In genomic region chr3:14563946-14564539, GRCh38 we compare ENCODE assay signal across 23 cellular contexts. TPM values are rescaled to one million over a fixed set of nuclear protein-coding genes. Genes with fewer than 3 reads are reported as not detected.
DNase-seq lines count a peak whose midpoint lies in the region; ATAC-seq and TF ChIP-seq lines count a peak whose summit lies in the region.
"Had no signal": no experiment of that assay in that cellular context is flagged by ENCODE, and none has a peak within 500 bp of the region (broad histone marks: within the 10 kb centered on the region; RNA-seq: fewer than 3 reads in every experiment).

No MANE protein-coding gene starts in this region.

- peaks cover 13 to 27% of the 10 kb centered on the region in 2 donors for H3K4me1 Mint-ChIP-seq in natural killer cell treated with Interleukin-12 subunit alpha and Interleukin-12 subunit beta and Interleukin-15 and Interleukin-18, amount 100 ng/mL, for 72 hours (ENCODE audit: low read depth in 2 of 2)
- H3K4me1 Mint-ChIP-seq: activated B cell treated with CpG ODN at 0.5 μM for 24 hours, B cell had no signal

- ATAC-seq in sciatic nerve: peak; percentile 25
- no peak for ATAC-seq in natural killer cell treated with Interleukin-12 subunit alpha and Interleukin-12 subunit beta and Interleukin-15 and Interleukin-18, amount 100 ng/mL, for 72 hours
- ATAC-seq: gastroesophageal sphincter; left lobe of liver; naive thymus-derived CD4-positive, alpha-beta T cell had no signal

- H3K9me3 ChIP-seq in uterus (no peaks in the 10 kb centered on the region), Peyer's patch (no peaks in the 10 kb centered on the region)
- H3K9me3 ChIP-seq: gastroesophageal sphincter had no signal

- no peak for TF ChIP-seq CTCF in uterus (IDR thresholded peaks at IDR 0.05)
- no peak for TF ChIP-seq CTCF in Peyer's patch (IDR thresholded peaks at IDR 0.05)

- H3K9me3 Mint-ChIP-seq in natural killer cell treated with Interleukin-12 subunit alpha and Interleukin-12 subunit beta and Interleukin-15 and Interleukin-18, amount 100 ng/mL, for 72 hours: no peaks in the 10 kb centered on the region
- H3K9me3 Mint-ChIP-seq: activated B cell treated with CpG ODN at 0.5 μM for 24 hours; activated T-helper 1 cell treated with anti-CD3 and anti-CD28 coated beads, Interleukin-12 subunit alpha, Interleukin-12 subunit beta, Interleukin-2, Interleukin-4 antibody, amounts not matched to agents 30 ng/mL and 10 ng/mL and 1 ng/mL, durations not matched to agents 14 hours and 24 hours and 36 hours; H9; immature natural killer cell; naive thymus-derived CD4-positive, alpha-beta T cell; type B pancreatic cell had no signal

- no peak overlapping the region for H3K27ac ChIP-seq in uterus
- H3K27ac ChIP-seq in Peyer's patch: no peak overlapping the region
- H3K27ac ChIP-seq: gastroesophageal sphincter had no signal

- H3K36me3 Mint-ChIP-seq in natural killer cell treated with Interleukin-12 subunit alpha and Interleukin-12 subunit beta and Interleukin-15 and Interleukin-18, amount 100 ng/mL, for 72 hours: no peaks in the 10 kb centered on the region
- H3K36me3 Mint-ChIP-seq: immature natural killer cell; naive thymus-derived CD4-positive, alpha-beta T cell; type B pancreatic cell had no signal

- H3K4me3 ChIP-seq in uterus (no peak overlapping the region), Peyer's patch (no peak overlapping the region)
- H3K4me3 ChIP-seq: gastroesophageal sphincter, smooth muscle cell had no signal

- no peak overlapping the region for H3K27ac Mint-ChIP-seq in natural killer cell treated with Interleukin-12 subunit alpha and Interleukin-12 subunit beta and Interleukin-15 and Interleukin-18, amount 100 ng/mL, for 72 hours
- H3K27ac Mint-ChIP-seq: activated B cell treated with CpG ODN at 0.5 μM for 24 hours; activated T-helper 1 cell treated with anti-CD3 and anti-CD28 coated beads, Interleukin-12 subunit alpha, Interleukin-12 subunit beta, Interleukin-2, Interleukin-4 antibody, amounts not matched to agents 30 ng/mL and 10 ng/mL and 1 ng/mL, durations not matched to agents 14 hours and 24 hours and 36 hours; B cell; immature natural killer cell; naive thymus-derived CD4-positive, alpha-beta T cell; type B pancreatic cell had no signal

- H3K4me1 ChIP-seq in uterus (no peaks in the 10 kb centered on the region), Peyer's patch (peaks cover 0 to 8% (median 0%) of the 10 kb centered on the region in 4 donors)
- H3K4me1 ChIP-seq: gastroesophageal sphincter had no signal

- TF ChIP-seq POLR2A in uterus (IDR thresholded peaks at IDR 0.05) (no peak), Peyer's patch (IDR thresholded peaks at IDR 0.05) (no peak)

- H3K36me3 ChIP-seq in uterus (no peaks in the 10 kb centered on the region), Peyer's patch (no peaks in the 10 kb centered on the region)
- H3K36me3 ChIP-seq: gastroesophageal sphincter had no signal

- no peak overlapping the region for H3K4me3 Mint-ChIP-seq in natural killer cell treated with Interleukin-12 subunit alpha and Interleukin-12 subunit beta and Interleukin-15 and Interleukin-18, amount 100 ng/mL, for 72 hours
- H3K4me3 Mint-ChIP-seq: activated B cell treated with CpG ODN at 0.5 μM for 24 hours; activated T-helper 1 cell treated with anti-CD3 and anti-CD28 coated beads, Interleukin-12 subunit alpha, Interleukin-12 subunit beta, Interleukin-2, Interleukin-4 antibody, amounts not matched to agents 30 ng/mL and 10 ng/mL and 1 ng/mL, durations not matched to agents 14 hours and 24 hours and 36 hours; B cell; H9; immature natural killer cell; naive thymus-derived CD4-positive, alpha-beta T cell; type B pancreatic cell had no signal

- peak; percentile 60 for DNase-seq in NCI-H146 (lab: John Stamatoyannopoulos, UW)
- no peak for DNase-seq in NCI-H146 treated with DMSO at 0.1 percent for 48 hours (lab: John Stamatoyannopoulos, UW; ENCODE audit: unreplicated experiment)
- peak; percentile 49 for DNase-seq in NCI-H2029 treated with DMSO at 0.1 percent for 48 hours (lab: John Stamatoyannopoulos, UW)
- peak; percentile 6 for DNase-seq in NCI-H774 (lab: John Stamatoyannopoulos, UW)
- no peak for DNase-seq in sciatic nerve (ENCODE audit: low spot score)
- DNase-seq in uterus: no peak
- no peak for DNase-seq in natural killer cell treated with Interleukin-12 subunit alpha and Interleukin-12 subunit beta and Interleukin-15 and Interleukin-18, amount 100 ng/mL, for 72 hours (ENCODE audit: low spot score)
- no peak for DNase-seq in Peyer's patch
- DNase-seq: activated B cell treated with CpG ODN at 0.5 μM for 24 hours; activated naive CD4-positive, alpha-beta T cell treated with anti-CD3 and anti-CD28 coated beads, Interleukin-2, amount 50 U/mL, for 16 hours; EL; hippocampal formation; immature natural killer cell; mesenchymal stem cell; naive thymus-derived CD4-positive, alpha-beta T cell; stimulated activated CD4-positive, alpha-beta T cell treated with anti-CD3 and anti-CD28 coated beads, Interleukin-2, amount 100 ng/mL, for 24 hours had no signal

- intact Hi-C loops in sciatic nerve (cut with DNase I): no loop called here
- intact Hi-C loops in uterus (cut with DNase I; ENCODE audit: low total_unique reads): no loop called here

- no peaks in the 10 kb centered on the region for H3K27me3 ChIP-seq in uterus
- H3K27me3 ChIP-seq in Peyer's patch: no peaks in the 10 kb centered on the region

- peaks cover 36% of the 10 kb centered on the region in 2 donors for H3K27me3 Mint-ChIP-seq in natural killer cell treated with Interleukin-12 subunit alpha and Interleukin-12 subunit beta and Interleukin-15 and Interleukin-18, amount 100 ng/mL, for 72 hours

RNA-seq across cellular contexts. Expression of gene GRIP2, which starts 23.9 kb away (rescaled TPM):
- total RNA-seq in sciatic nerve: 2.3 TPM
- total RNA-seq in uterus: 1 to 10 TPM in 3 of 4 donors, under 1 TPM in 1; 0.77 to 8.0 (median 2.1) TPM
- total RNA-seq in natural killer cell treated with Interleukin-12 subunit alpha and Interleukin-12 subunit beta and Interleukin-15 and Interleukin-18, amount 100 ng/mL, for 72 hours: not detected
- total RNA-seq in Peyer's patch: 10 to 100 TPM in 1 of 4 donors, 1 to 10 TPM in 1, under 1 TPM in 1, not detected in 1; 0.80 to 12.4 (median 1.4) TPM
- total RNA-seq: activated B cell treated with CpG ODN at 0.5 μM for 24 hours; activated T-helper 1 cell treated with anti-CD3 and anti-CD28 coated beads, Interleukin-12 subunit alpha, Interleukin-12 subunit beta, Interleukin-2, Interleukin-4 antibody, amounts not matched to agents 30 ng/mL and 10 ng/mL and 1 ng/mL, durations not matched to agents 14 hours and 24 hours and 36 hours; B cell; naive thymus-derived CD4-positive, alpha-beta T cell had no signal

Comparison
In these comparisons a context has a peak if more than half of its experiments do, and no peak if none do; other contexts are left out.
1. DNase-seq: peak in NCI-H146 (single experiment), NCI-H2029 treated with DMSO at 0.1 percent for 48 hours (single experiment) and NCI-H774 (single experiment); none in NCI-H146 treated with DMSO at 0.1 percent for 48 hours (single experiment), sciatic nerve (single experiment), uterus (0 of 2), natural killer cell treated with Interleukin-12 subunit alpha and Interleukin-12 subunit beta and Interleukin-15 and Interleukin-18, amount 100 ng/mL, for 72 hours (single experiment) and Peyer's patch (0 of 3).